Comparison of ENCODE assay signal across 18 cellular contexts in genomic region chr17:15306406-15306970, GRCh38. TPM values are rescaled to one million over a fixed set of nuclear protein-coding genes. Genes with fewer than 3 reads are reported as not detected.
DNase-seq lines count a peak whose midpoint lies in the region; ATAC-seq, FAIRE-seq and TF ChIP-seq lines count a peak whose summit lies in the region.
"Had no signal": no experiment of that assay in that cellular context is flagged by ENCODE, and none has a peak within 500 bp of the region (broad histone marks: within the 10 kb centered on the region; RNA-seq: fewer than 3 reads in every experiment).

No MANE protein-coding gene starts in this region.

- 39% methylated on average over 4 of the region's 4 CpGs for WGBS in mesenchymal stem cell
- 23 to 56% (median 33%) methylated on average over 4 of the region's 4 CpGs for WGBS in stomach, 5 donors
- WGBS in mesendoderm (ENCODE audit: extremely low coverage, insufficient coverage, low lambda C conversion rate) = no CpG with 5 or more reads among the region's 4 CpGs

- no peak overlapping the region for H3K4me2 ChIP-seq in mesenchymal stem cell (ENCODE audit: low read length, poor library complexity, severe bottlenecking)
- no peak overlapping the region for H3K4me2 ChIP-seq in mesendoderm (ENCODE audit: low read length)

- H3K4ac ChIP-seq in mesenchymal stem cell (ENCODE audit: low read depth in 1 of 2, low read length in 2 of 2) = peak overlapping the region in 1 of 2 experiments; percentile 31
- H3K4ac ChIP-seq in mesendoderm (ENCODE audit: low read depth, low read length) = no peak overlapping the region

- H3K4me1 ChIP-seq in mesenchymal stem cell (ENCODE audit: control insufficient read depth, insufficient read depth, low read depth, low read length) (peaks cover 3% of the 10 kb centered on the region), stomach (peaks cover 0 to 32% (median 2%) of the 10 kb centered on the region in 4 donors), mesendoderm (ENCODE audit: control insufficient read depth, low read depth, low read length) (no peaks in the 10 kb centered on the region)

- H3K79me1 ChIP-seq in mesenchymal stem cell (replicated peaks; ENCODE audit: low read length, poor library complexity, severe bottlenecking) (no peaks in the 10 kb centered on the region), mesendoderm (ENCODE audit: low read length) (no peaks in the 10 kb centered on the region)

- no peak for ATAC-seq in HG02852 (IDR thresholded peaks at IDR 0.05; ENCODE audit: unreplicated experiment)
- ATAC-seq: activated naive CD4-positive, alpha-beta T cell treated with anti-CD3 and anti-CD28 coated beads, Interleukin-2, amount 50 U/mL, for 72 hours; effector memory CD8-positive, alpha-beta T cell; K562 had no signal

- H3K4me3 ChIP-seq in cardiac fibroblast (replicated peaks in 1 of 2; ENCODE audit: low read depth in 2 of 2, low read length in 2 of 2) (no peak overlapping the region), mesenchymal stem cell (ENCODE audit: insufficient read depth in 1 of 2, low read depth in 1 of 2, low read length in 2 of 2) (peak overlapping the region in 1 of 2 experiments; percentile 64), stomach (peak overlapping the region in 1 of 4 donors; percentile 7), mesendoderm (ENCODE audit: low read length) (no peak overlapping the region)
- H3K4me3 ChIP-seq: BLaER1 treated with 17β-estradiol and CSF1 and Interleukin-3, amounts not matched to agents 10 nM and 100 nM; K562; ovary had no signal

- H3K27me3 ChIP-seq in mesenchymal stem cell (ENCODE audit: control insufficient read depth in 1 of 2, insufficient read depth in 1 of 2, low read length in 2 of 2) = no peaks in the 10 kb centered on the region
- no peaks in the 10 kb centered on the region for H3K27me3 ChIP-seq in stomach
- no peaks in the 10 kb centered on the region for H3K27me3 ChIP-seq in mesendoderm (ENCODE audit: insufficient read depth, low read length, poor library complexity)
- H3K27me3 ChIP-seq: BLaER1 treated with 17β-estradiol and CSF1 and Interleukin-3, amounts not matched to agents 10 nM and 100 nM; ovary had no signal

- H4K91ac ChIP-seq in mesenchymal stem cell (ENCODE audit: low read length) = no peak overlapping the region

- H4K8ac ChIP-seq in mesenchymal stem cell (ENCODE audit: low read length) = peak overlapping the region; percentile 72
- H4K8ac ChIP-seq in mesendoderm (ENCODE audit: low read depth, low read length) = no peak overlapping the region

- peak overlapping the region; percentile 57 for H2AFZ ChIP-seq in mesenchymal stem cell (ENCODE audit: low read depth, low read length)

- TF ChIP-seq POLR2A in stomach (IDR thresholded peaks at IDR 0.05) = no peak

- H2AK5ac ChIP-seq in mesenchymal stem cell (ENCODE audit: low read length, severe bottlenecking) (peak overlapping the region; percentile 76), mesendoderm (ENCODE audit: low read length) (no peak overlapping the region)

- H2BK12ac ChIP-seq in mesenchymal stem cell (ENCODE audit: low read length in 2 of 2) = peak overlapping the region in 1 of 2 experiments; percentile 21

- no peak overlapping the region for H3K56ac ChIP-seq in mesendoderm (ENCODE audit: low read length)

- intact Hi-C loops in stomach (cut with DNase I; ENCODE audit: low total_unique reads) = no loop called here

- no peak overlapping the region for H3K23ac ChIP-seq in mesenchymal stem cell (ENCODE audit: low read length in 2 of 2)
- no peak overlapping the region for H3K23ac ChIP-seq in mesendoderm (ENCODE audit: low read length)

- no peak for TF ChIP-seq EP300 in stomach (IDR thresholded peaks at IDR 0.05)

- DNase-seq in HTR-8/SVneo (ENCODE audit: insufficient read length, low spot score) = no peak
- peak; percentile 21 to 25 for DNase-seq in cardiac fibroblast (ENCODE audit: low read depth in 2 of 2)
- peak; percentile 22 for DNase-seq in mesenchymal stem cell
- DNase-seq in stomach = no peak
- DNase-seq in activated CD8-positive, alpha-beta memory T cell treated with anti-CD3 and anti-CD28 coated beads for 24 hours = no peak
- DNase-seq in mesendoderm = no peak
- DNase-seq: activated T-cell treated with anti-CD3 and anti-CD28 coated beads for 4 hours; effector memory CD8-positive, alpha-beta T cell; immature natural killer cell; NCI-H1417; NCI-H345; ovary; SHP77 had no signal

- peak; percentile 23 for FAIRE-seq in HTR-8/SVneo (lab: Jason Lieb, UNC)
- FAIRE-seq: GM18507, K562 had no signal

- no peak overlapping the region for H3K14ac ChIP-seq in mesenchymal stem cell (ENCODE audit: low read length in 2 of 2)

- H3K18ac ChIP-seq in mesenchymal stem cell (ENCODE audit: low read depth in 1 of 2, low read length in 2 of 2) (peak overlapping the region; percentile 28 to 43), mesendoderm (ENCODE audit: low read length) (no peak overlapping the region)

- H2BK5ac ChIP-seq in mesenchymal stem cell (ENCODE audit: low read depth, low read length, poor library complexity, severe bottlenecking) (no peak overlapping the region), mesendoderm (ENCODE audit: low read length) (no peak overlapping the region)

- peak overlapping the region; percentile 90 for H3K9ac ChIP-seq in mesenchymal stem cell (ENCODE audit: low read length)
- H3K9ac ChIP-seq in mesendoderm (ENCODE audit: low read length) = no peak overlapping the region
- H3K9ac ChIP-seq: BLaER1 treated with 17β-estradiol and CSF1 and Interleukin-3, amounts not matched to agents 10 nM and 100 nM had no signal

- H3K79me2 ChIP-seq in mesendoderm (ENCODE audit: control insufficient read depth, insufficient read depth, low read length) = no peaks in the 10 kb centered on the region

- peak overlapping the region; percentile 45 for H3K27ac ChIP-seq in mesenchymal stem cell (ENCODE audit: low read length, poor library complexity, severe bottlenecking)
- H3K27ac ChIP-seq in stomach = peak overlapping the region in 3 of 5 donors; percentile 27 to 66 (median 52)
- no peak overlapping the region for H3K27ac ChIP-seq in mesendoderm (ENCODE audit: low read depth, low read length)
- H3K27ac ChIP-seq: ovary had no signal

- TF ChIP-seq CTCF in cardiac fibroblast (IDR thresholded peaks at IDR 0.05; ENCODE audit: low read depth, low read length) (no peak), stomach (IDR thresholded peaks at IDR 0.05) (no peak)

- H3K9me3 ChIP-seq in mesenchymal stem cell (ENCODE audit: control insufficient read depth, low read length) = peaks cover 4% of the 10 kb centered on the region
- no peaks in the 10 kb centered on the region for H3K9me3 ChIP-seq in stomach
- H3K9me3 ChIP-seq: BLaER1 treated with 17β-estradiol and CSF1 and Interleukin-3, amounts not matched to agents 10 nM and 100 nM; ovary had no signal

- no peaks in the 10 kb centered on the region for H3K36me3 ChIP-seq in mesenchymal stem cell (ENCODE audit: control insufficient read depth in 1 of 2, insufficient read depth in 2 of 2, low read depth in 1 of 2, low read length in 2 of 2)
- no peaks in the 10 kb centered on the region for H3K36me3 ChIP-seq in stomach
- no peaks in the 10 kb centered on the region for H3K36me3 ChIP-seq in mesendoderm (ENCODE audit: control insufficient read depth, insufficient read depth, low read length)
- H3K36me3 ChIP-seq: BLaER1 treated with 17β-estradiol and CSF1 and Interleukin-3, amounts not matched to agents 10 nM and 100 nM; ovary had no signal

- peak overlapping the region; percentile 71 for H2BK120ac ChIP-seq in mesenchymal stem cell (ENCODE audit: low read depth, low read length)
- H2BK120ac ChIP-seq in mesendoderm (ENCODE audit: low read depth, low read length) = no peak overlapping the region

- no peak overlapping the region for H2BK15ac ChIP-seq in mesenchymal stem cell (ENCODE audit: low read depth, poor library complexity, severe bottlenecking)
- H2BK15ac ChIP-seq in mesendoderm (replicated peaks; ENCODE audit: low read depth) = no peak overlapping the region

- no peak overlapping the region for H4K5ac ChIP-seq in mesendoderm (ENCODE audit: low read length)

RNA-seq across cellular contexts. Expression of gene TEKT3, which starts 34.9 kb away (rescaled TPM):
- polyA plus RNA-seq in mesenchymal stem cell (2013, experiment 1 of 2) = 0.73 TPM
- 1.1 TPM for polyA plus RNA-seq in mesenchymal stem cell (2013, experiment 2 of 2)
- total RNA-seq in stomach = under 1 TPM in 1 of 5 donors, not detected in 4; 0.92 TPM
- 1 to 10 TPM in 1 of 3 donors, under 1 TPM in 1, not detected in 1; 0.65 to 2.7 TPM for polyA plus RNA-seq in stomach
- 0.55 TPM for polyA plus RNA-seq in mesendoderm (2013, experiment 1 of 2)
- 0.55 TPM for polyA plus RNA-seq in mesendoderm (2013, experiment 2 of 2)
- total RNA-seq: activated naive CD4-positive, alpha-beta T cell treated with anti-CD3 and anti-CD28 coated beads, Interleukin-2, amount 50 U/mL, for 72 hours; K562 had no signal
- polyA plus RNA-seq: immature natural killer cell, K562 had no signal

RNA-seq across cellular contexts. Expression of gene PMP22, which starts 41.4 kb away (rescaled TPM):
- polyA plus RNA-seq in mesenchymal stem cell (2013, experiment 1 of 2) = 74.0 TPM
- 79.1 TPM for polyA plus RNA-seq in mesenchymal stem cell (2013, experiment 2 of 2)
- 100 to 1,000 TPM in 1 of 5 donors, 10 to 100 TPM in 4; 35.6 to 168 (median 64.5) TPM for total RNA-seq in stomach
- polyA plus RNA-seq in stomach = 10 to 100 TPM; 34.2 to 54.4 (median 49.0) TPM
- 3.7 TPM for polyA plus RNA-seq in mesendoderm (2013, experiment 1 of 2)
- polyA plus RNA-seq in mesendoderm (2013, experiment 2 of 2) = 3.4 TPM

Comparison
In these comparisons a context has a peak if more than half of its experiments do, and no peak if none do; other contexts are left out.
1. DNase-seq: peak in cardiac fibroblast (2 of 2) and mesenchymal stem cell (single experiment); none in HTR-8/SVneo (single experiment), stomach (single experiment), activated CD8-positive, alpha-beta memory T cell treated with anti-CD3 and anti-CD28 coated beads for 24 hours (single experiment) and mesendoderm (single experiment).